18 cellular contexts compared by ENCODE assay signal in genomic region chr3:78794431-78794830, GRCh38.
DNase-seq lines count a peak whose midpoint lies in the region; ATAC-seq and TF ChIP-seq lines count a peak whose summit lies in the region.
"Had no signal": no experiment of that assay in that cellular context is flagged by ENCODE, and none has a peak within 500 bp of the region (broad histone marks: within the 10 kb centered on the region; RNA-seq: fewer than 3 reads in every experiment).

No MANE protein-coding gene starts in this region.

- no peak for TF ChIP-seq CTCF in dorsolateral prefrontal cortex (IDR thresholded peaks at IDR 0.05 in 54 of 56, conservative IDR thresholded peaks at IDR 0.05 in 2 of 56; ENCODE audit: low read depth in 1 of 56, partially characterized antibody in 56 of 56)
- TF ChIP-seq CTCF in CD14-positive monocyte (IDR thresholded peaks at IDR 0.05) = no peak

- no peak overlapping the region for H3K27ac Mint-ChIP-seq in naive thymus-derived CD8-positive, alpha-beta T cell
- H3K27ac Mint-ChIP-seq in CD14-positive monocyte = no peak overlapping the region
- H3K27ac Mint-ChIP-seq: CD8-positive, alpha-beta T cell had no signal

- no peak overlapping the region for H3K4me3 ChIP-seq in SJCRH30
- H3K4me3 ChIP-seq in dorsolateral prefrontal cortex = no peak overlapping the region

- intact Hi-C loops in dorsolateral prefrontal cortex (cut with DNase I) = no loop called here
- intact Hi-C loops in CD14-positive monocyte (cut with micrococcal nuclease) = no loop called here

- no peaks in the 10 kb centered on the region for H3K27me3 Mint-ChIP-seq in naive thymus-derived CD8-positive, alpha-beta T cell
- H3K27me3 Mint-ChIP-seq in CD14-positive monocyte (ENCODE audit: low read depth in 3 of 3) = peaks cover 0 to 2% (median 0%) of the 10 kb centered on the region in 3 donors

- H3K27ac ChIP-seq in SJCRH30 = peak overlapping the region; percentile 55
- H3K27ac ChIP-seq in dorsolateral prefrontal cortex = no peak overlapping the region

- no peak for ATAC-seq in naive thymus-derived CD8-positive, alpha-beta T cell
- ATAC-seq: CD8-positive, alpha-beta T cell; HCT116; Right ventricle myocardium inferior had no signal

- peaks cover 0 to 9% (median 7%) of the 10 kb centered on the region in 4 donors for H3K4me1 Mint-ChIP-seq in naive thymus-derived CD8-positive, alpha-beta T cell
- H3K4me1 Mint-ChIP-seq in CD14-positive monocyte = no peaks in the 10 kb centered on the region

- no peaks in the 10 kb centered on the region for H3K36me3 Mint-ChIP-seq in naive thymus-derived CD8-positive, alpha-beta T cell
- H3K36me3 Mint-ChIP-seq in CD14-positive monocyte = no peaks in the 10 kb centered on the region
- H3K36me3 Mint-ChIP-seq: CD8-positive, alpha-beta T cell had no signal

- H3K9me3 Mint-ChIP-seq in naive thymus-derived CD8-positive, alpha-beta T cell = peaks cover 0 to 22% (median 6%) of the 10 kb centered on the region in 9 donors
- peaks cover 0 to 6% (median 3%) of the 10 kb centered on the region in 7 donors for H3K9me3 Mint-ChIP-seq in CD14-positive monocyte

- peaks cover 32% of the 10 kb centered on the region for H3K4me1 ChIP-seq in SJCRH30

- H3K36me3 ChIP-seq in SJCRH30 = no peaks in the 10 kb centered on the region

- H3K9me3 ChIP-seq in SJCRH30 (replicated peaks) = no peaks in the 10 kb centered on the region

- H3K27me3 ChIP-seq in SJCRH30 (no peaks in the 10 kb centered on the region), dorsolateral prefrontal cortex (no peaks in the 10 kb centered on the region)

- DNase-seq in COLO668 (lab: John Stamatoyannopoulos, UW; ENCODE audit: unreplicated experiment) = peak; percentile 6
- DNase-seq in DMS153 treated with DMSO at 0.1 percent for 48 hours (lab: John Stamatoyannopoulos, UW; ENCODE audit: unreplicated experiment) = peak; percentile 21
- DNase-seq in SJCRH30 = peak; percentile 59 to 76
- DNase-seq in myocyte (ENCODE audit: low read depth) = peak; percentile 60
- no peak for DNase-seq in dorsolateral prefrontal cortex
- DNase-seq in naive thymus-derived CD8-positive, alpha-beta T cell = no peak
- DNase-seq in CD14-positive monocyte (ENCODE audit: low spot score) = no peak
- DNase-seq: CD8-positive, alpha-beta T cell; GOT3; KG1; NCI-H1092 treated with DMSO at 0.1 percent for 48 hours; NCI-H1436 treated with DMSO at 0.1 percent for 48 hours; NCI-H1930; NCI-H226; NCI-H524 treated with DMSO at 0.1 percent for 48 hours; OCI-M1 had no signal

- no peak overlapping the region for H3K4me3 Mint-ChIP-seq in naive thymus-derived CD8-positive, alpha-beta T cell
- H3K4me3 Mint-ChIP-seq in CD14-positive monocyte = no peak overlapping the region
- H3K4me3 Mint-ChIP-seq: CD8-positive, alpha-beta T cell had no signal

- POLR2A ChIA-PET in naive thymus-derived CD8-positive, alpha-beta T cell (lab: Charles Lee) = no interaction called here

Comparison
In these comparisons a context has a peak if more than half of its experiments do, and no peak if none do; other contexts are left out.
1. DNase-seq: peak in COLO668 (single experiment), DMS153 treated with DMSO at 0.1 percent for 48 hours (single experiment), SJCRH30 (2 of 2) and myocyte (single experiment); none in dorsolateral prefrontal cortex (0 of 10), naive thymus-derived CD8-positive, alpha-beta T cell (0 of 10) and CD14-positive monocyte (single experiment).